In the genomic region with DNA sequence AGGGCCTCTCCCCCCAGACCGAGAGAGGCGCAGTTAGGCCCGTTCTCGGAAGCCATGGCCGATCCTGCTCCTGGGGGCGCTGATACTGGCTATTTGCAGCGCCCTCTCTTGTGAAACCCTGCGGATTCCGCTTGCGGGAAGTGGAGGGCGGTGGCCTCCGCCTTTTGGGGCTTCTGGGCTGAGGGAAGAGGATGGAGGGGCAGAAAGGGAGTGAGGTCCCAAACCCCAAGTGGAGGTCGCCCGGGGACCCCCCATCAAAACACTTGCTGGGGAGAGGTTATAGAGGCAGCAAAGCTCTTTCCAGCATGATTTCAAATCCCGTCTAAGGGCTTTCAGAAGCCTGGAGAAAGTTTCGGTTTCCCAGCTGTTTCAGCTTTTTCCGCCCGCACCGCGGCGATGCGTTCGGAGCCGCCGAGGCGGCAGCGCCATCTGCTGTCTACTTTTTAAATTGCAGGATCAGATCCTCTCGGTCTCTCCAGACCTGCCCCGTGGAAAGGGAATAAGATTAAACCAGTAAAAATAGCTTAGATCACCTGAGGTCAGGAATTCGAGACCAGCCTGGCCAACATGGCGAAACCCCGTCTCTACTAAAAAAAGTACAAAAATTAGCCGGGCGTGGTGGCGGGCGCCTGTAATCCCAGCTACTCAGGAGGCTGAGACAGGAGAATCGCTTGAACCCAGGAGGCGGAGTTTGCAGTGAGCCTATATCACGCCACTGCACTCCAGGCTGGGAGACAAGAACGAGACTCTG, we compare ENCODE assay signal across 8 cellular contexts. TPM values are rescaled to one million over a fixed set of nuclear protein-coding genes. Genes with fewer than 3 reads are reported as not detected.
DNase-seq lines count a peak whose midpoint lies in the region; ATAC-seq, FAIRE-seq and TF ChIP-seq lines count a peak whose summit lies in the region.

No MANE protein-coding gene starts in this region.

- DNase-seq in A673 (ENCODE audit: low spot score): peak; percentile 73
- DNase-seq in NCI-H1105 treated with DMSO at 0.1 percent for 48 hours (lab: John Stamatoyannopoulos, UW): peak; percentile 50
- DNase-seq in WTC11 (ENCODE audit: low spot score): peak; percentile 89
- DNase-seq in bronchial epithelial cell (ENCODE audit: low read depth): peak; percentile 44
- peak; percentile 81 to 82 (median 81) for DNase-seq in immature natural killer cell

- H3K4me1 Mint-ChIP-seq in WTC11 (peaks cover 16% of the 10 kb centered on the region), immature natural killer cell (peaks cover 36 to 39% of the 10 kb centered on the region in 2 donors)

- H3K27ac ChIP-seq in A673 (ENCODE audit: low read depth, low read length, poor library complexity, severe bottlenecking) (no peak overlapping the region), skin epidermis (peak overlapping the region in 19 of 21 experiments; percentile 1 to 81 (median 69))

- H3K36me3 Mint-ChIP-seq in WTC11 (no peaks in the 10 kb centered on the region), immature natural killer cell (peaks cover 0 to 9% (median 0%) of the 10 kb centered on the region in 3 donors)

- TF ChIP-seq CTCF in A673 (conservative IDR thresholded peaks at IDR 0.05; ENCODE audit: low read depth, low read length): peak; percentile 79
- TF ChIP-seq CTCF in WTC11 (IDR thresholded peaks at IDR 0.05): peak; percentile 86
- peak; percentile 82 for TF ChIP-seq CTCF in bronchial epithelial cell (IDR thresholded peaks at IDR 0.05; ENCODE audit: insufficient read depth, low read length, severe bottlenecking)

- peak overlapping the region; percentile 70 for H3K4me3 Mint-ChIP-seq in WTC11
- peak overlapping the region; percentile 77 to 87 (median 84) for H3K4me3 Mint-ChIP-seq in immature natural killer cell

- H3K9me3 ChIP-seq in A673 (ENCODE audit: low read depth, low read length, poor library complexity, severe bottlenecking): no peaks in the 10 kb centered on the region

- intact Hi-C loops in A673 (cut with micrococcal nuclease; ENCODE audit: unreplicated experiment): loop anchor here (1.0 to 10.0 kb wide), 2 partner anchors 301 to 451 kb away; a partner anchor contains a TSS

- FAIRE-seq in bronchial epithelial cell (lab: Jason Lieb, UNC): no peak

- BruUV-seq in A673 (replicated peaks; lab: Mats Ljungman, UMichigan): no TSS peak

- H3K36me3 ChIP-seq in A673 (ENCODE audit: insufficient read depth, low read length, poor library complexity, severe bottlenecking) (no peaks in the 10 kb centered on the region), bronchial epithelial cell (ENCODE audit: control insufficient read depth, insufficient read depth, low read length) (no peaks in the 10 kb centered on the region)

- H3K9me3 Mint-ChIP-seq in WTC11 (peaks cover 15% of the 10 kb centered on the region), immature natural killer cell (no peaks in the 10 kb centered on the region)

- H3K4me3 ChIP-seq in A673 (ENCODE audit: low read depth, low read length, poor library complexity, severe bottlenecking) (peak overlapping the region; percentile 37), bronchial epithelial cell (ENCODE audit: low read depth, low read length) (peak overlapping the region; percentile 5), skin epidermis (peak overlapping the region; percentile 16 to 43 (median 33))

- ATAC-seq in GM18502 (IDR thresholded peaks at IDR 0.05; ENCODE audit: poor library complexity, unreplicated experiment) (peak; percentile 40), WTC11 (peak; percentile 81), GM18870 (IDR thresholded peaks at IDR 0.05; ENCODE audit: unreplicated experiment) (no peak)

- H3K4me1 ChIP-seq in A673 (ENCODE audit: insufficient read depth, low read length, poor library complexity, severe bottlenecking): no peaks in the 10 kb centered on the region

- H3K27me3 ChIP-seq in A673 (replicated peaks; ENCODE audit: insufficient read depth, low read depth, low read length, poor library complexity): no peaks in the 10 kb centered on the region
- H3K27me3 ChIP-seq in bronchial epithelial cell (ENCODE audit: control insufficient read depth, insufficient read depth, low read length): no peaks in the 10 kb centered on the region

- CTCF ChIA-PET in A673 (lab: Charles Lee) (interaction anchor here (0.6 to 1.7 kb wide), 7 partner anchors 8 to 338 kb away, joined by 3 to 18 read pairs (median 4); no protein-coding TSS in a partner anchor), WTC11 (lab: Charles Lee) (interaction anchor here (0.6 to 9.6 kb wide), 74 partner anchors 8 to 498 kb away, joined by 3 to 236 read pairs (median 5); a partner anchor contains a TSS)

- peaks cover 5% of the 10 kb centered on the region for H3K27me3 Mint-ChIP-seq in WTC11 (ENCODE audit: low read depth)
- peaks cover 2 to 9% (median 2%) of the 10 kb centered on the region in 3 donors for H3K27me3 Mint-ChIP-seq in immature natural killer cell (ENCODE audit: low read depth in 3 of 3)

- peak overlapping the region; percentile 50; the same call in 1 of the 2 replicates for H3K27ac Mint-ChIP-seq in WTC11
- peak overlapping the region; percentile 57 to 94 (median 80) for H3K27ac Mint-ChIP-seq in immature natural killer cell

- POLR2A ChIA-PET in A673 (lab: Charles Lee; ENCODE audit: low non-redundant PET) (no interaction called here), WTC11 (lab: Charles Lee) (no interaction called here)

TF ChIP-seq in WTC11, 78 proteins besides CTCF, POLR2A, EP300 and RAD21 (continues in another document):
- no peak for TF ChIP-seq ETV6 (CRISPR knock-in tag; IDR thresholded peaks at IDR 0.05)
- TF ChIP-seq, protein P1, sequence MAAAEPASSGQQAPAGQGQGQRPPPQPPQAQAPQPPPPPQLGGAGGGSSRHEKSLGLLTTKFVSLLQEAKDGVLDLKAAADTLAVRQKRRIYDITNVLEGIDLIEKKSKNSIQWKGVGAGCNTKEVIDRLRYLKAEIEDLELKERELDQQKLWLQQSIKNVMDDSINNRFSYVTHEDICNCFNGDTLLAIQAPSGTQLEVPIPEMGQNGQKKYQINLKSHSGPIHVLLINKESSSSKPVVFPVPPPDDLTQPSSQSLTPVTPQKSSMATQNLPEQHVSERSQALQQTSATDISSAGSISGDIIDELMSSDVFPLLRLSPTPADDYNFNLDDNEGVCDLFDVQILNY (CRISPR knock-in tag; IDR thresholded peaks at IDR 0.05): no peak
- TF ChIP-seq, protein P2, sequence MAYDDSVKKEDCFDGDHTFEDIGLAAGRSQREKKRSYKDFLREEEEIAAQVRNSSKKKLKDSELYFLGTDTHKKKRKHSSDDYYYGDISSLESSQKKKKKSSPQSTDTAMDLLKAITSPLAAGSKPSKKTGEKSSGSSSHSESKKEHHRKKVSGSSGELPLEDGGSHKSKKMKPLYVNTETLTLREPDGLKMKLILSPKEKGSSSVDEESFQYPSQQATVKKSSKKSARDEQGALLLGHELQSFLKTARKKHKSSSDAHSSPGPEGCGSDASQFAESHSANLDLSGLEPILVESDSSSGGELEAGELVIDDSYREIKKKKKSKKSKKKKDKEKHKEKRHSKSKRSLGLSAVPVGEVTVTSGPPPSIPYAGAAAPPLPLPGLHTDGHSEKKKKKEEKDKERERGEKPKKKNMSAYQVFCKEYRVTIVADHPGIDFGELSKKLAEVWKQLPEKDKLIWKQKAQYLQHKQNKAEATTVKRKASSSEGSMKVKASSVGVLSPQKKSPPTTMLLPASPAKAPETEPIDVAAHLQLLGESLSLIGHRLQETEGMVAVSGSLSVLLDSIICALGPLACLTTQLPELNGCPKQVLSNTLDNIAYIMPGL (CRISPR knock-in tag; IDR thresholded peaks at IDR 0.05): peak; percentile 59; the same call in 1 of the 2 replicates
- TF ChIP-seq, protein P3, sequence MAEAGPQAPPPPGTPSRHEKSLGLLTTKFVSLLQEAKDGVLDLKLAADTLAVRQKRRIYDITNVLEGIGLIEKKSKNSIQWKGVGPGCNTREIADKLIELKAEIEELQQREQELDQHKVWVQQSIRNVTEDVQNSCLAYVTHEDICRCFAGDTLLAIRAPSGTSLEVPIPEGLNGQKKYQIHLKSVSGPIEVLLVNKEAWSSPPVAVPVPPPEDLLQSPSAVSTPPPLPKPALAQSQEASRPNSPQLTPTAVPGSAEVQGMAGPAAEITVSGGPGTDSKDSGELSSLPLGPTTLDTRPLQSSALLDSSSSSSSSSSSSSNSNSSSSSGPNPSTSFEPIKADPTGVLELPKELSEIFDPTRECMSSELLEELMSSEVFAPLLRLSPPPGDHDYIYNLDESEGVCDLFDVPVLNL (CRISPR knock-in tag; IDR thresholded peaks at IDR 0.05; ENCODE audit: borderline replicate concordance, low read depth): no peak
- TF ChIP-seq CREM (CRISPR knock-in tag; IDR thresholded peaks at IDR 0.05): no peak
- no peak for TF ChIP-seq PRRX2 (CRISPR knock-in tag; IDR thresholded peaks at IDR 0.05)
- 0 out of 2 replicates have a peak, but pooled peaks have one; percentile 6 for TF ChIP-seq ZNF232 (CRISPR knock-in tag; IDR thresholded peaks at IDR 0.05)
- TF ChIP-seq, protein P4, sequence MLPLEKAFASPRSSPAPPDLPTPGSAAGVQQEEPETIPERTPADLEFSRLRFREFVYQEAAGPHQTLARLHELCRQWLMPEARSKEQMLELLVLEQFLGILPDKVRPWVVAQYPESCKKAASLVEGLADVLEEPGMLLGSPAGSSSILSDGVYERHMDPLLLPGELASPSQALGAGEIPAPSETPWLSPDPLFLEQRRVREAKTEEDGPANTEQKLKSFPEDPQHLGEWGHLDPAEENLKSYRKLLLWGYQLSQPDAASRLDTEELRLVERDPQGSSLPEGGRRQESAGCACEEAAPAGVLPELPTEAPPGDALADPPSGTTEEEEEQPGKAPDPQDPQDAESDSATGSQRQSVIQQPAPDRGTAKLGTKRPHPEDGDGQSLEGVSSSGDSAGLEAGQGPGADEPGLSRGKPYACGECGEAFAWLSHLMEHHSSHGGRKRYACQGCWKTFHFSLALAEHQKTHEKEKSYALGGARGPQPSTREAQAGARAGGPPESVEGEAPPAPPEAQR (CRISPR knock-in tag; IDR thresholded peaks at IDR 0.05): no peak
- TF ChIP-seq ZNF121 (CRISPR knock-in tag; IDR thresholded peaks at IDR 0.05): peak; percentile 97
- TF ChIP-seq MXD4 (CRISPR knock-in tag; IDR thresholded peaks at IDR 0.05; ENCODE audit: borderline replicate concordance): no peak

RNA-seq across cellular contexts. Expression of a gene that starts 15.8 kb away (rescaled TPM):
- total RNA-seq in A673 (2021) (not detected in 2 replicates), WTC11 (2021) (0.14 TPM in 1 of 3 replicates, not detected in the others), bronchial epithelial cell (not detected in 2 replicates)
- 10 to 100 TPM; 28.7 to 74.9 (median 30.9) TPM for polyA plus RNA-seq in immature natural killer cell

RNA-seq across cellular contexts. Expression of a gene that starts 28.1 kb away (rescaled TPM):
- not detected in 2 replicates for total RNA-seq in A673 (2021)
- total RNA-seq in WTC11 (2021): 0.11 to 0.60 TPM (median 0.34 TPM) in 3 replicates
- total RNA-seq in bronchial epithelial cell: 2.4 and 11.6 TPM in 2 replicates
- polyA plus RNA-seq in immature natural killer cell: 1 to 10 TPM in 1 of 3 donors, under 1 TPM in 1, not detected in 1; 0.76 to 1.5 TPM
